In genomic region chr3:106748471-106748870, GRCh38 we compare ENCODE assay signal across 1 cellular context.
TF ChIP-seq lines count a peak whose summit lies in the region.

No MANE protein-coding gene starts in this region.

TF ChIP-seq in GM23338, 12 proteins besides CTCF, POLR2A, EP300 and RAD21 (continued from another document):
- TF ChIP-seq ZNF462 (CRISPR knock-in tag; IDR thresholded peaks at IDR 0.05) (no peak), CREB1 (CRISPR knock-in tag; IDR thresholded peaks at IDR 0.05; ENCODE audit: low read depth) (no peak), EZH2phosphoT487 (IDR thresholded peaks at IDR 0.05; ENCODE audit: unreplicated experiment) (no peak), ZNF331 (CRISPR knock-in tag; IDR thresholded peaks at IDR 0.05; ENCODE audit: low read depth) (no peak), ZNF114 (CRISPR knock-in tag; IDR thresholded peaks at IDR 0.05) (no peak), STAT1 (IDR thresholded peaks at IDR 0.05; ENCODE audit: unreplicated experiment) (no peak)
- TF ChIP-seq, protein P1, sequence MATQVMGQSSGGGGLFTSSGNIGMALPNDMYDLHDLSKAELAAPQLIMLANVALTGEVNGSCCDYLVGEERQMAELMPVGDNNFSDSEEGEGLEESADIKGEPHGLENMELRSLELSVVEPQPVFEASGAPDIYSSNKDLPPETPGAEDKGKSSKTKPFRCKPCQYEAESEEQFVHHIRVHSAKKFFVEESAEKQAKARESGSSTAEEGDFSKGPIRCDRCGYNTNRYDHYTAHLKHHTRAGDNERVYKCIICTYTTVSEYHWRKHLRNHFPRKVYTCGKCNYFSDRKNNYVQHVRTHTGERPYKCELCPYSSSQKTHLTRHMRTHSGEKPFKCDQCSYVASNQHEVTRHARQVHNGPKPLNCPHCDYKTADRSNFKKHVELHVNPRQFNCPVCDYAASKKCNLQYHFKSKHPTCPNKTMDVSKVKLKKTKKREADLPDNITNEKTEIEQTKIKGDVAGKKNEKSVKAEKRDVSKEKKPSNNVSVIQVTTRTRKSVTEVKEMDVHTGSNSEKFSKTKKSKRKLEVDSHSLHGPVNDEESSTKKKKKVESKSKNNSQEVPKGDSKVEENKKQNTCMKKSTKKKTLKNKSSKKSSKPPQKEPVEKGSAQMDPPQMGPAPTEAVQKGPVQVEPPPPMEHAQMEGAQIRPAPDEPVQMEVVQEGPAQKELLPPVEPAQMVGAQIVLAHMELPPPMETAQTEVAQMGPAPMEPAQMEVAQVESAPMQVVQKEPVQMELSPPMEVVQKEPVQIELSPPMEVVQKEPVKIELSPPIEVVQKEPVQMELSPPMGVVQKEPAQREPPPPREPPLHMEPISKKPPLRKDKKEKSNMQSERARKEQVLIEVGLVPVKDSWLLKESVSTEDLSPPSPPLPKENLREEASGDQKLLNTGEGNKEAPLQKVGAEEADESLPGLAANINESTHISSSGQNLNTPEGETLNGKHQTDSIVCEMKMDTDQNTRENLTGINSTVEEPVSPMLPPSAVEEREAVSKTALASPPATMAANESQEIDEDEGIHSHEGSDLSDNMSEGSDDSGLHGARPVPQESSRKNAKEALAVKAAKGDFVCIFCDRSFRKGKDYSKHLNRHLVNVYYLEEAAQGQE (IDR thresholded peaks at IDR 0.05; ENCODE audit: unreplicated experiment), result no peak
